Comparison of ENCODE assay signal across 11 cellular contexts in the genomic region with DNA sequence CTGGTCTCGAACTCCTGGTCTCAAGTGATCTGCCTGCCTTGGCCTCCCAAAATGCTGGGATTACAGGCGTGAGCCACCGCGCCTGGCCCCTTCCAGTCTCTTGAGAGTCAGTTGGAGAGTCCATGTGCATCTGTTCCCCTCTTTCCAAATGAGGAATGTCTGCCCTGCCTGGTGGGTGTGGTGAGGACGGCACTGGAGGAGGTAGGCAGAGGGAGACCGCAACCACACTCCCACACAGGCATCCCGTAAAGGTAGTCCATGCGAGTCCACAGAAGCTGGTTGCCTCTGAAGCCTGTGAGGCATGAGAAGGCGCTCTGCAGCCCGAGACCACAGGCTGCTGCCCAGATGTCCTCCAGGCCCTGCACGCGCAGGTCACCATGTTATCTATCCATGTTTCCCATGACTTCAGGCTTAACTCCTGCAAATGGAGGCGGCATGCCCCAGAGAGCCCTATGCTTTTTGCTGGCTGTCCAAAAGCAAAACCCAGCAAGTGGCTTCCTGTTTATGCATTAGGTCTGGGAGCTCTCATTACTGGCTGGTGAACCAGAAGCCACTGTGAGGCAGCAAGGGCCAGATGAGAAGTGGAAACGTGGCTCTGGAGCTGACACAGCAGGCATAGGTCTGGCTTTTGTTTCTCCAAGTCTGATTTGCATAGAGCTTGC. TPM values are rescaled to one million over a fixed set of nuclear protein-coding genes. Genes with fewer than 3 reads are reported as not detected.
DNase-seq lines count a peak whose midpoint lies in the region; TF ChIP-seq lines count a peak whose summit lies in the region.
"Had no signal": no experiment of that assay in that cellular context is flagged by ENCODE, and none has a peak within 500 bp of the region (broad histone marks: within the 10 kb centered on the region; RNA-seq: fewer than 3 reads in every experiment).

No MANE protein-coding gene starts in this region.

- DNase-seq in ELF-1 (ENCODE audit: low read depth, low spot score) (peak; percentile 67), choroid plexus epithelial cell (ENCODE audit: low read depth) (peak; percentile 66), HT-29 (ENCODE audit: low spot score) (no peak), NCI-H2029 (lab: John Stamatoyannopoulos, UW) (no peak), HAP-1 (ENCODE audit: low spot score in 2 of 2) (no peak), cortex of kidney (lab: John Stamatoyannopoulos, UW) (no peak)
- DNase-seq: activated naive CD4-positive, alpha-beta T cell treated with anti-CD3 and anti-CD28 coated beads for 36 hours had no signal

- H3K4me3 ChIP-seq in HUES64 (ENCODE audit: low read length) (no peak overlapping the region), choroid plexus epithelial cell (ENCODE audit: low read depth, low read length) (no peak overlapping the region), mesodermal cell (ENCODE audit: extremely low read depth, insufficient read depth, low read length, poor library complexity, severe bottlenecking) (no peak overlapping the region), HAP-1 (no peak overlapping the region)

- H3K27me3 ChIP-seq in HUES64 (ENCODE audit: insufficient read depth, low read length) (peaks cover 5% of the 10 kb centered on the region), HAP-1 (ENCODE audit: low read depth) (no peaks in the 10 kb centered on the region)

- WGBS in HUES64 = 80% methylated on average over 13 of the region's 14 CpGs
- WGBS in mesodermal cell (ENCODE audit: insufficient coverage in 2 of 2), 2 experiments = 75 to 86% methylated on average over 8 to 13 of the region's 14 CpGs

- in situ Hi-C loops in HAP-1 (cut with MboI; ENCODE audit: low sequenced_read_pairs) = no loop called here

- no peaks in the 10 kb centered on the region for H3K9me3 ChIP-seq in HUES64 (ENCODE audit: insufficient read depth, low read depth, low read length)
- no peaks in the 10 kb centered on the region for H3K9me3 ChIP-seq in mesodermal cell (ENCODE audit: control insufficient read depth, low read length)
- no peaks in the 10 kb centered on the region for H3K9me3 ChIP-seq in HAP-1

- peak; percentile 4 for TF ChIP-seq CTCF in choroid plexus epithelial cell (conservative IDR thresholded peaks at IDR 0.05; ENCODE audit: low read depth, low read length)

- H3K36me3 ChIP-seq in HUES64 (ENCODE audit: insufficient read depth, low read length) (no peaks in the 10 kb centered on the region), mesodermal cell (ENCODE audit: control insufficient read depth, insufficient read depth, low read length) (no peaks in the 10 kb centered on the region), HAP-1 (replicated peaks) (no peaks in the 10 kb centered on the region)

- H3K9ac ChIP-seq in HUES64 (ENCODE audit: low read depth, low read length) = 0 out of 2 replicates have a peak overlapping the region, but pooled peaks have one; percentile 16

- H3K27ac ChIP-seq in HUES64 (ENCODE audit: low read depth, low read length) (no peak overlapping the region), mesodermal cell (ENCODE audit: low read depth, low read length, severe bottlenecking) (peak overlapping the region; percentile 60)

- H3K4me1 ChIP-seq in HUES64 (ENCODE audit: insufficient read depth, low read length) (peaks cover 21% of the 10 kb centered on the region), mesodermal cell (ENCODE audit: control insufficient read depth, insufficient read depth, low read length, poor library complexity, severe bottlenecking) (peaks cover 16% of the 10 kb centered on the region), HAP-1 (no peaks in the 10 kb centered on the region)

RNA-seq across cellular contexts. Expression of gene GRIK4, which starts 43.4 kb away (rescaled TPM):
- 0.35 TPM for polyA plus RNA-seq in HUES64 (2013, experiment 1 of 2)
- 0.70 TPM for polyA plus RNA-seq in HUES64 (2013, experiment 2 of 2)
- polyA plus RNA-seq in mesodermal cell (2013, experiment 1 of 2) = 0.88 TPM
- 0.61 TPM for polyA plus RNA-seq in mesodermal cell (2013, experiment 2 of 2)
- total RNA-seq in HT-29 (2014; rRNA removed; shearing (Covaris generic)) = not detected in 2 replicates
- total RNA-seq: activated naive CD4-positive, alpha-beta T cell treated with anti-CD3 and anti-CD28 coated beads for 36 hours; MCF 10A had no signal
- polyA plus RNA-seq: BJ had no signal

Comparison
In these comparisons a context has a peak if more than half of its experiments do, and no peak if none do; other contexts are left out.
1. DNase-seq: peak in ELF-1 (single experiment) and choroid plexus epithelial cell (single experiment); none in HT-29 (single experiment), NCI-H2029 (single experiment), HAP-1 (0 of 2) and cortex of kidney (single experiment).